In genomic region chr17:34566873-34567272, GRCh38 we compare ENCODE assay signal across 8 cellular contexts. TPM values are rescaled to one million over a fixed set of nuclear protein-coding genes. Genes with fewer than 3 reads are reported as not detected.
"Had no signal": no experiment of that assay in that cellular context is flagged by ENCODE, and none has a peak within 500 bp of the region (broad histone marks: within the 10 kb centered on the region; RNA-seq: fewer than 3 reads in every experiment).

No MANE protein-coding gene starts in this region.

- DNase-seq: H9, HCEC 1CT, KG1 had no signal

- H3K4me2 ChIP-seq: GM23338 had no signal

- H2AFZ ChIP-seq: GM23338 had no signal

- H3K27ac ChIP-seq: HL-60 had no signal

- ATAC-seq: K562 had no signal

- H3K4me3 ChIP-seq: GM23338, K562 had no signal

RNA-seq across cellular contexts. Expression of gene TMEM132E, which starts 12.5 kb away (rescaled TPM):
- total RNA-seq: HepG2, HT1080, K562 had no signal
- polyA plus RNA-seq: HepG2, K562 had no signal
